In the genomic region with DNA sequence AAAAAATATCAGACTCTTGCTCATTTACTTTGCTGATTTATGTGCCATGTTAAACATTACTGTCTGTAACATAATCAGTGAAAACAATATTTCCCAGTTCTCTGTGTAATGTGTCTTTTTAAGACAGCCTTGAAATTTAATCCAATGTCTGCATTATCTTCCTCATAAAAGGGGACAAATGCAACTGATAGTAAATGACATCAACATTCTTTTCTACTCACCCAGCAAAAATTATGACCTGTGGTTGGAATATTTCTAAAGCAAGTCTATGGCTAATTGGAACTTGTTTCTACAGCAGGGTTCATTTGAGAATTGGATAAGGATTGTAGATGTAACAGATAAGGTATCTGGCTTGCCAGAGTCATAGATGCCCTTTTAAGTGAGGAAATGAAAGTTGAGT, we compare ENCODE assay signal across 21 cellular contexts. TPM values are rescaled to one million over a fixed set of nuclear protein-coding genes. Genes with fewer than 3 reads are reported as not detected.
DNase-seq lines count a peak whose midpoint lies in the region; ATAC-seq and TF ChIP-seq lines count a peak whose summit lies in the region.
"Had no signal": no experiment of that assay in that cellular context is flagged by ENCODE, and none has a peak within 500 bp of the region (broad histone marks: within the 10 kb centered on the region; RNA-seq: fewer than 3 reads in every experiment).

No MANE protein-coding gene starts in this region.

- H3K27me3 ChIP-seq in BJ (ENCODE audit: control insufficient read depth, insufficient read depth, low read length): no peaks in the 10 kb centered on the region
- no peaks in the 10 kb centered on the region for H3K27me3 ChIP-seq in adipocyte (replicated peaks; ENCODE audit: control insufficient read depth, insufficient read depth, low read length)

- H3K9ac ChIP-seq in adipocyte (ENCODE audit: low read length): no peak overlapping the region

- H3K9me3 Mint-ChIP-seq in mesothelial cell of epicardium: peaks cover 15% of the 10 kb centered on the region
- H3K9me3 Mint-ChIP-seq in activated naive CD4-positive, alpha-beta T cell treated with anti-CD3 and anti-CD28 coated beads, Interleukin-2, amount 50 U/mL, for 72 hours: no peaks in the 10 kb centered on the region
- H3K9me3 Mint-ChIP-seq: activated naive CD8-positive, alpha-beta T cell treated with anti-CD3 and anti-CD28 coated beads for 36 hours; activated T-helper 1 cell treated with anti-CD3 and anti-CD28 coated beads, Interleukin-12 subunit alpha, Interleukin-12 subunit beta, Interleukin-2, Interleukin-4 antibody, amounts not matched to agents 30 ng/mL and 10 ng/mL and 1 ng/mL, durations not matched to agents 14 hours and 24 hours and 36 hours; neural crest cell had no signal

- TF ChIP-seq CTCF in BJ (IDR thresholded peaks at IDR 0.05; ENCODE audit: insufficient read depth, low read depth, low read length) (no peak), mesothelial cell of epicardium (IDR thresholded peaks at IDR 0.05; ENCODE audit: unreplicated experiment) (no peak)

- no peak for ATAC-seq in HG02571 (IDR thresholded peaks at IDR 0.05; ENCODE audit: unreplicated experiment)
- no peak for ATAC-seq in activated naive CD4-positive, alpha-beta T cell treated with anti-CD3 and anti-CD28 coated beads, Interleukin-2, amount 50 U/mL, for 72 hours
- ATAC-seq: mucosa of descending colon had no signal

- H3K27me3 Mint-ChIP-seq in mesothelial cell of epicardium (ENCODE audit: low read depth): peaks cover 5% of the 10 kb centered on the region

- no peaks in the 10 kb centered on the region for H3K36me3 ChIP-seq in BJ (ENCODE audit: control insufficient read depth, insufficient read depth, low read length)
- H3K36me3 ChIP-seq in adipocyte (ENCODE audit: control insufficient read depth, insufficient read depth, low read length, severe bottlenecking): no peaks in the 10 kb centered on the region
- H3K36me3 ChIP-seq: esophagus squamous epithelium, left ventricle myocardium inferior had no signal

- DNase-seq in BJ (ENCODE audit: low read depth) (peak; percentile 69), HS-27A (ENCODE audit: low read depth) (peak; percentile 17), adipocyte (ENCODE audit: low read depth) (peak; percentile 29), mesothelial cell of epicardium (ENCODE audit: low spot score in 2 of 2, unreplicated experiment in 2 of 2) (no peak), dermis blood vessel endothelial cell (no peak), NCI-H510A (lab: John Stamatoyannopoulos, UW) (no peak)
- DNase-seq in activated naive CD4-positive, alpha-beta T cell treated with anti-CD3 and anti-CD28 coated beads, Interleukin-2, amount 50 U/mL, for 72 hours (ENCODE audit: low spot score in 2 of 2): no peak
- DNase-seq: activated naive CD8-positive, alpha-beta T cell treated with anti-CD3 and anti-CD28 coated beads for 36 hours; esophagus squamous epithelium; glutamatergic neuron; left ventricle myocardium inferior; mucosa of descending colon; NCI-H1092 treated with DMSO at 0.1 percent for 48 hours; NCI-H2029 treated with DMSO at 0.1 percent for 48 hours; NCI-H510A treated with DMSO at 0.1 percent for 48 hours; stimulated activated naive CD4-positive, alpha-beta T cell had no signal

- POLR2A ChIA-PET in BJ (lab: Charles Lee): no interaction called here

- no peak overlapping the region for H3K4me3 ChIP-seq in BJ (ENCODE audit: low read depth, low read length)
- H3K4me3 ChIP-seq in adipocyte (ENCODE audit: low read length): no peak overlapping the region
- H3K4me3 ChIP-seq: esophagus squamous epithelium, left ventricle myocardium inferior, mucosa of descending colon, skin epidermis had no signal

- peaks cover 32% of the 10 kb centered on the region for H3K4me1 Mint-ChIP-seq in mesothelial cell of epicardium
- H3K4me1 Mint-ChIP-seq: activated naive CD8-positive, alpha-beta T cell treated with anti-CD3 and anti-CD28 coated beads for 36 hours; neural crest cell had no signal

- peaks cover 10% of the 10 kb centered on the region for H3K4me1 ChIP-seq in adipocyte (ENCODE audit: control insufficient read depth, insufficient read depth, low read length)
- H3K4me1 ChIP-seq: esophagus squamous epithelium, left ventricle myocardium inferior had no signal

- CTCF ChIA-PET in BJ (lab: Yijun Ruan, JAX): interaction anchor here (1.6 to 2.3 kb wide), 3 partner anchors 182 to 188 kb away, joined by 4 to 5 read pairs (median 5); no protein-coding TSS in a partner anchor

- H3K27ac Mint-ChIP-seq in mesothelial cell of epicardium: peak overlapping the region; percentile 89
- no peak overlapping the region for H3K27ac Mint-ChIP-seq in activated naive CD4-positive, alpha-beta T cell treated with anti-CD3 and anti-CD28 coated beads, Interleukin-2, amount 50 U/mL, for 72 hours
- H3K27ac Mint-ChIP-seq: activated naive CD8-positive, alpha-beta T cell treated with anti-CD3 and anti-CD28 coated beads for 36 hours; activated T-helper 1 cell treated with anti-CD3 and anti-CD28 coated beads, Interleukin-12 subunit alpha, Interleukin-12 subunit beta, Interleukin-2, Interleukin-4 antibody, amounts not matched to agents 30 ng/mL and 10 ng/mL and 1 ng/mL, durations not matched to agents 14 hours and 24 hours and 36 hours; brain had no signal

- no peaks in the 10 kb centered on the region for H3K9me3 ChIP-seq in adipocyte (ENCODE audit: control insufficient read depth, low read length)
- H3K9me3 ChIP-seq: esophagus squamous epithelium, mucosa of descending colon had no signal

- peaks cover 7% of the 10 kb centered on the region for H3K36me3 Mint-ChIP-seq in mesothelial cell of epicardium
- H3K36me3 Mint-ChIP-seq in activated naive CD4-positive, alpha-beta T cell treated with anti-CD3 and anti-CD28 coated beads, Interleukin-2, amount 50 U/mL, for 72 hours: no peaks in the 10 kb centered on the region
- H3K36me3 Mint-ChIP-seq: activated naive CD8-positive, alpha-beta T cell treated with anti-CD3 and anti-CD28 coated beads for 36 hours; brain had no signal

- no peak overlapping the region for H3K4me3 Mint-ChIP-seq in mesothelial cell of epicardium
- H3K4me3 Mint-ChIP-seq: activated naive CD8-positive, alpha-beta T cell treated with anti-CD3 and anti-CD28 coated beads for 36 hours; activated T-helper 1 cell treated with anti-CD3 and anti-CD28 coated beads, Interleukin-12 subunit alpha, Interleukin-12 subunit beta, Interleukin-2, Interleukin-4 antibody, amounts not matched to agents 30 ng/mL and 10 ng/mL and 1 ng/mL, durations not matched to agents 14 hours and 24 hours and 36 hours; brain; neural crest cell had no signal

RNA-seq across cellular contexts. Expression of gene C1D, which starts 34.8 kb away (rescaled TPM):
- polyA plus RNA-seq in BJ (2011; rRNA removed): 11.4 and 30.4 TPM in 2 replicates
- 2.0 and 2.5 TPM in 2 replicates for polyA minus RNA-seq in BJ (2011; rRNA and poly(A)+ RNA removed)
- total RNA-seq in mesothelial cell of epicardium (20.5 to 23.6 TPM (median 22.4 TPM) in 3 replicates), dermis blood vessel endothelial cell (8.3 and 20.8 TPM in 2 replicates)
- total RNA-seq in activated naive CD4-positive, alpha-beta T cell treated with anti-CD3 and anti-CD28 coated beads, Interleukin-2, amount 50 U/mL, for 72 hours: 10 to 100 TPM; 17.4 to 27.9 TPM

Comparison
In these comparisons a context has a peak if more than half of its experiments do, and no peak if none do; other contexts are left out.
1. DNase-seq: peak in BJ (single experiment), HS-27A (single experiment) and adipocyte (single experiment); none in mesothelial cell of epicardium (0 of 2), dermis blood vessel endothelial cell (single experiment), activated naive CD4-positive, alpha-beta T cell treated with anti-CD3 and anti-CD28 coated beads, Interleukin-2, amount 50 U/mL, for 72 hours (0 of 2) and NCI-H510A (single experiment).